Comparison of ENCODE assay signal across 15 cellular contexts in the genomic region with DNA sequence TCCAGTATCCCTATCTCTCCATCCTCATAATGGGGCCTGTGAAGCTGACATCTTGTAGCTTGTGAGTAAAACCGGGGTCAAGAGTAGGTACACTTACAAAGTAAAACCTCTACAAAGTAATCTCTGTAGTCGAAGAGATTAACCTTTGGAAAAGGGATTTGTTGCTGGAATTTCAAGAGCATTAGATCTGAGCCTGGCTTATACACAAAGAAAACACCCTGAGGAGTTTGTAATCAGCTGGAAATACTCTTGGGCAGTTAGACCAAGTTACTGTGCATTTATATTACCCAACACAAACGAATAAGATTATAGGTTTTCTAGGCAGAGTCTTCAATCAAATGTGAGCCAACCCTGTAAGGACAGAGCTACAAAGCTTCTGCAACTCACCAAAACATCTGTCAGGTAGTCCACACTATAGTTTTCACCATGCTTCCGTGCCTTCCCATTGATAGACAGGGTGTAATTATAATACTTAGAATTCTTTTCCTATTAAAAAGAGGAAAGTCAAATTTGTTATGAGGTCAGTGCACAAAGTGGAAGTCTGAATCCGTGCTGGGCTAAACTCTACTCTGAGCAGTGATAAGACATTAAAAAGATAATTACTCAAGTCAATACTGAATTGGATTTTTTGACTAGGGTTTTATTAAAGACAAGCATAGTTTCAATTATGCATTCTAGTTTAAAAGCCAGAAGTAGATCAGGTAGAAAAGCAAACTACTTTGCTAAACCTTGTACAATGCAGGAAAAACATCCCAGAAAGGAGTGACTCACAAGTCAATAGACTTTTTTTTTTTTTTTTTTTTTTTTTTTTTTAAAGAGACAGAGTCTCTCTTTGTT. TPM values are rescaled to one million over a fixed set of nuclear protein-coding genes. Genes with fewer than 3 reads are reported as not detected.
DNase-seq lines count a peak whose midpoint lies in the region; ATAC-seq, FAIRE-seq and TF ChIP-seq lines count a peak whose summit lies in the region.
"Had no signal": no experiment of that assay in that cellular context is flagged by ENCODE, and none has a peak within 500 bp of the region (broad histone marks: within the 10 kb centered on the region; RNA-seq: fewer than 3 reads in every experiment).

No MANE protein-coding gene starts in this region.

- H4K91ac ChIP-seq in IMR-90 (ENCODE audit: insufficient read depth, low read depth, low read length): no peak overlapping the region

- H2BK120ac ChIP-seq in IMR-90 (ENCODE audit: low read depth, low read length) (no peak overlapping the region), mesendoderm (ENCODE audit: low read depth, low read length) (no peak overlapping the region)

- no peak overlapping the region for H2AK9ac ChIP-seq in IMR-90 (replicated peaks; ENCODE audit: low read depth, low read length, poor library complexity)

- 0 out of 2 replicates have a peak overlapping the region, but pooled peaks have one; percentile 41 for H3K14ac ChIP-seq in IMR-90 (replicated peaks; ENCODE audit: low read depth, low read length)

- H3K9me1 ChIP-seq in IMR-90 (ENCODE audit: insufficient read depth, low read length): peaks cover 2% of the 10 kb centered on the region

- H3K4me3 Mint-ChIP-seq in Calu3 (ENCODE audit: low read depth, unreplicated experiment): no peak overlapping the region
- H3K4me3 Mint-ChIP-seq: GM23338; stimulated activated naive CD8-positive, alpha-beta T cell treated with anti-CD3 and anti-CD28 coated beads, Interleukin-15, amount 100 ng/mL, for 72 hours had no signal

- POLR2A ChIA-PET in A549 (lab: Yijun Ruan, JAX): no interaction called here
- POLR2A ChIA-PET in IMR-90 (lab: Charles Lee; ENCODE audit: unreplicated experiment): interaction anchor here (0.6 kb wide), 1 partner anchor 119 kb away, joined by 8 read pairs; no protein-coding TSS in a partner anchor
- POLR2A ChIA-PET in HepG2 (lab: Yijun Ruan, JAX): interaction anchor here (1.5 kb wide), 1 partner anchor 11 kb away, joined by 4 read pairs; no protein-coding TSS in a partner anchor

- H4K5ac ChIP-seq in IMR-90 (ENCODE audit: low read depth, low read length): no peak overlapping the region
- H4K5ac ChIP-seq in mesendoderm (ENCODE audit: low read length): no peak overlapping the region

- TF ChIP-seq CTCF in A549 (IDR thresholded peaks at IDR 0.05) (no peak), IMR-90 (conservative IDR thresholded peaks at IDR 0.05; ENCODE audit: low read depth, low read length) (no peak), mammary epithelial cell (conservative IDR thresholded peaks at IDR 0.05 in 1 of 2, IDR thresholded peaks at IDR 0.05 in 1 of 2; ENCODE audit: extremely low read depth in 1 of 2, insufficient read depth in 1 of 2, low read depth in 1 of 2, low read length in 2 of 2) (no peak), HepG2 (CRISPR knock-in tag; IDR thresholded peaks at IDR 0.05) (no peak), Calu3 (IDR thresholded peaks at IDR 0.05; ENCODE audit: unreplicated experiment) (no peak)

- H4K20me1 ChIP-seq in IMR-90 (ENCODE audit: insufficient read depth, low read length): no peaks in the 10 kb centered on the region
- no peaks in the 10 kb centered on the region for H4K20me1 ChIP-seq in mammary epithelial cell (ENCODE audit: insufficient read depth, low read length)
- H4K20me1 ChIP-seq in HepG2 (ENCODE audit: insufficient read depth, low read length): no peaks in the 10 kb centered on the region

- WGBS in A549 (ENCODE audit: missing lambda C conversion rate): 50% methylated on average over 5 of the region's 5 CpGs
- WGBS in IMR-90 (ENCODE audit: extremely low coverage in 2 of 2, insufficient read length in 1 of 2), 2 experiments: no CpG with 5 or more reads among the region's 5 CpGs
- WGBS in mammary epithelial cell (ENCODE audit: low coverage, missing lambda C conversion rate): 54% methylated on average over 5 of the region's 5 CpGs
- WGBS in HepG2 (ENCODE audit: low lambda C conversion rate): 69% methylated on average over 5 of the region's 5 CpGs
- no CpG with 5 or more reads among the region's 5 CpGs for WGBS in mesendoderm (ENCODE audit: extremely low coverage, insufficient coverage, low lambda C conversion rate)

- peak; percentile 12 to 36 for DNase-seq in A549 (ENCODE audit: low read depth in 1 of 2, low spot score in 1 of 2)
- peak; percentile 39 for DNase-seq in IMR-90
- DNase-seq in mammary epithelial cell: no peak
- peak; percentile 41 for DNase-seq in HepG2 (ENCODE audit: low spot score)
- DNase-seq in Calu3: no peak
- DNase-seq in mesendoderm: no peak
- DNase-seq: activated CD8-positive, alpha-beta memory T cell treated with anti-CD3 and anti-CD28 coated beads, Interleukin-2, amount 50 U/mL, for 4 hours; GF-D8; Right ventricle myocardium superior; stimulated activated CD4-positive, alpha-beta T cell treated with anti-CD3 and anti-CD28 coated beads, Interleukin-2, amount 100 ng/mL, for 24 hours; stimulated activated naive CD8-positive, alpha-beta T cell treated with anti-CD3 and anti-CD28 coated beads, Interleukin-15, amount 100 ng/mL, for 72 hours had no signal

- H3K27ac Mint-ChIP-seq in Calu3 (ENCODE audit: unreplicated experiment): no peak overlapping the region
- H3K27ac Mint-ChIP-seq: GM23338; stimulated activated naive CD8-positive, alpha-beta T cell treated with anti-CD3 and anti-CD28 coated beads, Interleukin-15, amount 100 ng/mL, for 72 hours had no signal

- H3K27me3 Mint-ChIP-seq in Calu3 (ENCODE audit: unreplicated experiment): no peaks in the 10 kb centered on the region
- H3K27me3 Mint-ChIP-seq: stimulated activated naive CD8-positive, alpha-beta T cell treated with anti-CD3 and anti-CD28 coated beads, Interleukin-15, amount 100 ng/mL, for 72 hours had no signal

- H2BK20ac ChIP-seq in IMR-90 (ENCODE audit: low read depth, low read length): no peak overlapping the region

- H3K18ac ChIP-seq in IMR-90 (ENCODE audit: low read depth, low read length): no peak overlapping the region
- H3K18ac ChIP-seq in mesendoderm (ENCODE audit: low read length): no peak overlapping the region

- H3K4me1 ChIP-seq in A549 (peaks cover 25% of the 10 kb centered on the region), IMR-90 (ENCODE audit: control insufficient read depth, insufficient read depth, low read length) (peaks cover 4% of the 10 kb centered on the region; the same call in 1 of the 2 replicates), mammary epithelial cell (ENCODE audit: insufficient read depth, low read length) (peaks cover 24% of the 10 kb centered on the region), HepG2 (ENCODE audit: insufficient read depth, low read length) (peaks cover 13% of the 10 kb centered on the region), mesendoderm (ENCODE audit: control insufficient read depth, low read depth, low read length) (no peaks in the 10 kb centered on the region)

- H2BK5ac ChIP-seq in IMR-90 (ENCODE audit: low read depth, low read length, poor library complexity, severe bottlenecking) (no peak overlapping the region), mesendoderm (ENCODE audit: low read length) (no peak overlapping the region)

- TF ChIP-seq POLR2A in A549 (IDR thresholded peaks at IDR 0.05; ENCODE audit: low read length) (no peak), IMR-90 (IDR thresholded peaks at IDR 0.05; ENCODE audit: low read depth, low read length) (no peak), HepG2 (IDR thresholded peaks at IDR 0.05; ENCODE audit: insufficient read depth in 1 of 2, low read depth in 2 of 2, low read length in 2 of 2) (no peak)

- H3K56ac ChIP-seq in IMR-90 (ENCODE audit: extremely low read depth, insufficient read depth, low read length): no peak overlapping the region
- H3K56ac ChIP-seq in mesendoderm (ENCODE audit: low read length): no peak overlapping the region

- H3K79me2 ChIP-seq in mammary epithelial cell (ENCODE audit: insufficient read depth, low read length) (no peaks in the 10 kb centered on the region), HepG2 (ENCODE audit: insufficient read depth, low read length) (no peaks in the 10 kb centered on the region), mesendoderm (ENCODE audit: control insufficient read depth, insufficient read depth, low read length) (no peaks in the 10 kb centered on the region)

- H3K9ac ChIP-seq in IMR-90 (ENCODE audit: low read depth, low read length) (no peak overlapping the region), mammary epithelial cell (ENCODE audit: insufficient read depth, low read length) (no peak overlapping the region), HepG2 (ENCODE audit: insufficient read depth, low read depth, low read length) (no peak overlapping the region), mesendoderm (ENCODE audit: low read length) (no peak overlapping the region)

- H3K4ac ChIP-seq in IMR-90 (ENCODE audit: low read depth, low read length) (no peak overlapping the region), mesendoderm (ENCODE audit: low read depth, low read length) (no peak overlapping the region)

- H3K9me3 ChIP-seq in A549 (no peaks in the 10 kb centered on the region), IMR-90 (ENCODE audit: control insufficient read depth, insufficient read depth, low read length) (no peaks in the 10 kb centered on the region), mammary epithelial cell (replicated peaks; ENCODE audit: insufficient read depth, low read length) (no peaks in the 10 kb centered on the region), HepG2 (ENCODE audit: low read length) (no peaks in the 10 kb centered on the region)

- peaks cover 29% of the 10 kb centered on the region for H3K36me3 Mint-ChIP-seq in Calu3 (ENCODE audit: insufficient read depth, unreplicated experiment)

- H4K8ac ChIP-seq in IMR-90 (ENCODE audit: low read depth in 2 of 2, low read length in 2 of 2) (0 out of 4 replicates have a peak overlapping the region, but pooled peaks of 1 of the 2 experiments have one; percentile 6), mesendoderm (ENCODE audit: low read depth, low read length) (no peak overlapping the region)

- intact Hi-C loops in IMR-90 (cut with micrococcal nuclease): no loop called here
- intact Hi-C loops in mammary epithelial cell (cut with micrococcal nuclease): no loop called here
- intact Hi-C loops in HepG2 (cut with micrococcal nuclease; ENCODE audit: unreplicated experiment): no loop called here
- intact Hi-C loops in Calu3 (cut with micrococcal nuclease; ENCODE audit: unreplicated experiment): no loop called here

- in situ Hi-C loops in IMR-90 (cut with MboI; ENCODE audit: low sequenced_read_pairs) (no loop called here), mammary epithelial cell (cut with MboI; ENCODE audit: low sequenced_read_pairs in 2 of 2) (no loop called here), HepG2 (cut with HindIII; ENCODE audit: extremely low pct_ligation_motif_present, low pct_unique_long_range_greater_than_20kb) (no loop called here)

- H2AFZ ChIP-seq in IMR-90 (replicated peaks; ENCODE audit: low read length, poor library complexity) (no peak overlapping the region), mammary epithelial cell (ENCODE audit: low read depth, low read length) (no peak overlapping the region), HepG2 (ENCODE audit: low read length) (no peak overlapping the region)
- H2AFZ ChIP-seq: GM23338 had no signal

- peak in 1 of 2 experiments; percentile 59; a peak in 3 of 6 replicates for ATAC-seq in A549
- peak; percentile 58; the same call in 1 of the 2 replicates for ATAC-seq in IMR-90 (ENCODE audit: low read depth)
- ATAC-seq in HepG2: peak; percentile 64
- no peak for ATAC-seq in HG02852 (IDR thresholded peaks at IDR 0.05; ENCODE audit: unreplicated experiment)
- no peak for ATAC-seq in GM21360 (IDR thresholded peaks at IDR 0.05; ENCODE audit: unreplicated experiment)
- ATAC-seq: GM23338; stimulated activated naive CD8-positive, alpha-beta T cell treated with anti-CD3 and anti-CD28 coated beads, Interleukin-15, amount 100 ng/mL, for 72 hours had no signal

- TF ChIP-seq EP300 in A549 (IDR thresholded peaks at IDR 0.05): no peak
- TF ChIP-seq EP300 in HepG2 (IDR thresholded peaks at IDR 0.05; ENCODE audit: low read depth in 2 of 2, low read length in 2 of 2): 0 out of 4 replicates have a peak, but pooled peaks of 1 of the 2 experiments have one; percentile 22
- TF ChIP-seq EP300 in HepG2 (CRISPR knock-in tag; IDR thresholded peaks at IDR 0.05; ENCODE audit: borderline replicate concordance): no peak

- no peak for TF ChIP-seq RAD21 in A549 (conservative IDR thresholded peaks at IDR 0.05 in 1 of 2, IDR thresholded peaks at IDR 0.05 in 1 of 2)
- TF ChIP-seq RAD21 in IMR-90 (IDR thresholded peaks at IDR 0.05; ENCODE audit: low read length): no peak
- no peak for TF ChIP-seq RAD21 in HepG2 (CRISPR knock-in tag; IDR thresholded peaks at IDR 0.05)

- H3K27me3 ChIP-seq in IMR-90 (ENCODE audit: control insufficient read depth, insufficient read depth, low read length): no peaks in the 10 kb centered on the region
- no peaks in the 10 kb centered on the region for H3K27me3 ChIP-seq in mammary epithelial cell (ENCODE audit: insufficient read depth, low read length)
- no peaks in the 10 kb centered on the region for H3K27me3 ChIP-seq in HepG2 (ENCODE audit: control insufficient read depth in 1 of 2, insufficient read depth in 2 of 2, low read length in 2 of 2)
- H3K27me3 ChIP-seq in mesendoderm (ENCODE audit: insufficient read depth, low read length, poor library complexity): no peaks in the 10 kb centered on the region

- H3K23ac ChIP-seq in IMR-90 (ENCODE audit: low read depth, low read length) (no peak overlapping the region), mesendoderm (ENCODE audit: low read length) (no peak overlapping the region)

- peaks cover 26% of the 10 kb centered on the region for H3K36me3 ChIP-seq in IMR-90 (ENCODE audit: control insufficient read depth, insufficient read depth, low read length)
- H3K36me3 ChIP-seq in mammary epithelial cell (ENCODE audit: insufficient read depth, low read length): peaks cover 5% of the 10 kb centered on the region
- peaks cover 18 to 53% of the 10 kb centered on the region in 2 experiments; a peak in 4 of 5 replicates for H3K36me3 ChIP-seq in HepG2 (replicated peaks in 1 of 2; ENCODE audit: control insufficient read depth in 1 of 2, insufficient read depth in 2 of 2, low read length in 2 of 2)
- peaks cover 2% of the 10 kb centered on the region for H3K36me3 ChIP-seq in mesendoderm (ENCODE audit: control insufficient read depth, insufficient read depth, low read length)

- dilution Hi-C loops in IMR-90 (cut with HindIII; ENCODE audit: low sequenced_read_pairs, unreplicated experiment) (no loop called here), mammary epithelial cell (cut with HindIII; ENCODE audit: low sequenced_read_pairs) (no loop called here)

- no peak overlapping the region for H2AK5ac ChIP-seq in IMR-90 (ENCODE audit: low read depth, low read length)
- H2AK5ac ChIP-seq in mesendoderm (ENCODE audit: low read length): no peak overlapping the region

- H3K79me1 ChIP-seq in IMR-90 (ENCODE audit: low read depth in 1 of 2, low read length in 2 of 2) (peaks cover 0 to 14% of the 10 kb centered on the region in 2 experiments; a peak in 2 of 4 replicates), mesendoderm (ENCODE audit: low read length) (no peaks in the 10 kb centered on the region)

- H3K4me1 Mint-ChIP-seq in Calu3 (ENCODE audit: low read depth, unreplicated experiment): peaks cover 20% of the 10 kb centered on the region
- H3K4me1 Mint-ChIP-seq: GM23338; stimulated activated naive CD8-positive, alpha-beta T cell treated with anti-CD3 and anti-CD28 coated beads, Interleukin-15, amount 100 ng/mL, for 72 hours had no signal

- no peak overlapping the region for H2BK15ac ChIP-seq in IMR-90 (ENCODE audit: low read depth, low read length)
- no peak overlapping the region for H2BK15ac ChIP-seq in mesendoderm (replicated peaks; ENCODE audit: low read depth)

- H3K4me2 ChIP-seq in A549 (peak overlapping the region; percentile 59), IMR-90 (ENCODE audit: low read depth, low read length) (no peak overlapping the region), mammary epithelial cell (ENCODE audit: insufficient read depth, low read depth, low read length) (peak overlapping the region; percentile 66), HepG2 (ENCODE audit: low read depth, low read length) (0 out of 2 replicates have a peak overlapping the region, but pooled peaks have one; percentile 18), mesendoderm (ENCODE audit: low read length) (no peak overlapping the region)
- H3K4me2 ChIP-seq: GM23338 had no signal

- no peak for FAIRE-seq in A549 (lab: Jason Lieb, UNC)
- FAIRE-seq in HepG2 (lab: Jason Lieb, UNC): no peak
- FAIRE-seq: endometrium had no signal

- CTCF ChIA-PET in A549 (lab: Yijun Ruan, JAX): interaction anchor here (0.5 to 2.9 kb wide), 5 partner anchors 9 to 286 kb away, joined by 3 to 8 read pairs (median 3); no protein-coding TSS in a partner anchor
- CTCF ChIA-PET in IMR-90 (lab: Yijun Ruan, JAX): interaction anchor here (1.5 to 1.7 kb wide), 2 partner anchors 9 to 51 kb away, joined by 4 to 5 read pairs; no protein-coding TSS in a partner anchor
- CTCF ChIA-PET in mammary epithelial cell (lab: Charles Lee; ENCODE audit: low non-redundant PET): no interaction called here
- CTCF ChIA-PET in HepG2 (lab: Yijun Ruan, JAX; ENCODE audit: low intra/inter-chr PET ratio, low total read pairs): no interaction called here
- CTCF ChIA-PET in Calu3 (lab: Charles Lee): interaction anchor here (0.6 to 0.9 kb wide), 5 partner anchors 10 to 343 kb away, joined by 3 to 9 read pairs (median 4); no protein-coding TSS in a partner anchor

- no peak overlapping the region for H3K4me3 ChIP-seq in A549
- H3K4me3 ChIP-seq in IMR-90 (ENCODE audit: insufficient read depth, low read depth, low read length): no peak overlapping the region
- peak overlapping the region in 1 of 3 experiments; percentile 14 for H3K4me3 ChIP-seq in mammary epithelial cell (replicated peaks in 1 of 3; ENCODE audit: insufficient read depth in 1 of 3, low read depth in 2 of 3, low read length in 3 of 3)
- H3K4me3 ChIP-seq in HepG2 (replicated peaks in 1 of 3; ENCODE audit: insufficient read depth in 1 of 3, low read depth in 2 of 3, low read length in 3 of 3): no peak overlapping the region
- no peak overlapping the region for H3K4me3 ChIP-seq in mesendoderm (ENCODE audit: low read length)
- H3K4me3 ChIP-seq: GM23338 had no signal

- H3K27ac ChIP-seq in A549 (no peak overlapping the region), IMR-90 (ENCODE audit: insufficient read depth, low read length) (no peak overlapping the region; the same call in 1 of the 2 replicates), mammary epithelial cell (ENCODE audit: insufficient read depth, low read depth, low read length) (no peak overlapping the region), HepG2 (ENCODE audit: extremely low read length, insufficient read depth, low read length) (peak overlapping the region; percentile 39), mesendoderm (ENCODE audit: low read depth, low read length) (no peak overlapping the region)

- no TSS peak for BruUV-seq in IMR-90 (replicated peaks; lab: Mats Ljungman, UMichigan)
- BruUV-seq in mammary epithelial cell (replicated peaks; lab: Mats Ljungman, UMichigan): no TSS peak
- no TSS peak for BruUV-seq in HepG2 (replicated peaks; lab: Mats Ljungman, UMichigan)
- BruUV-seq in Calu3 (replicated peaks; lab: Mats Ljungman, UMichigan): no TSS peak

- no peaks in the 10 kb centered on the region for H3K9me3 Mint-ChIP-seq in Calu3 (ENCODE audit: low read depth, unreplicated experiment)
- H3K9me3 Mint-ChIP-seq: GM23338; stimulated activated naive CD8-positive, alpha-beta T cell treated with anti-CD3 and anti-CD28 coated beads, Interleukin-15, amount 100 ng/mL, for 72 hours had no signal

RNA-seq across cellular contexts. Expression of gene GNS, which starts 14.6 kb away (rescaled TPM):
- polyA plus RNA-seq in A549 (2011; rRNA removed) (109 and 136 TPM in 2 replicates), A549 (2017; fragmentation: RNase III; extraction: RNeasy Plus Mini Kit Qiagen cat#74134 plus additional on column Dnase treatment) (50.6 to 57.5 TPM (median 54.3 TPM) in 3 replicates), IMR-90 (2012; rRNA removed) (50.1 and 60.4 TPM in 2 replicates), mammary epithelial cell (37.0 TPM), HepG2 (2011; rRNA removed) (51.0 and 56.7 TPM in 2 replicates)
- 17.6 and 22.2 TPM in 2 replicates for polyA plus RNA-seq in A549 (2012; cell fraction: cytosol; rRNA removed)
- 24.0 and 36.5 TPM in 2 replicates for polyA plus RNA-seq in A549 (2012; cell fraction: nucleus; rRNA removed)
- polyA minus RNA-seq in A549 (2011; rRNA and poly(A)+ RNA removed): 184 and 203 TPM in 2 replicates
- total RNA-seq in IMR-90 (2012; rRNA removed) (66.4 and 80.7 TPM in 2 replicates), mammary epithelial cell (100 to 1,000 TPM in 1 of 2 donors, 10 to 100 TPM in 1; 57.6 to 135 TPM), HepG2 (2016; rRNA removed; fragmentation: Illumina TruSeq; extraction: Trizol) (28.1 and 49.8 TPM in 2 replicates), Calu3 (2022) (85.1 and 93.5 TPM in 2 replicates)
- polyA plus RNA-seq in IMR-90 (2012; cell fraction: cytosol; rRNA removed): 23.3 and 26.6 TPM in 2 replicates
- 7.8 and 35.9 TPM in 2 replicates for polyA plus RNA-seq in IMR-90 (2012; cell fraction: nucleus; rRNA removed; ENCODE audit: low replicate concordance)
- polyA minus RNA-seq in mammary epithelial cell: 260 TPM
- 2.4 and 2.7 TPM in 2 replicates for total RNA-seq in HepG2 (2016; cell fraction: cytosol; rRNA removed; fragmentation: Illumina TruSeq; extraction: Trizol; ENCODE audit: low read depth)
- 24.8 and 48.3 TPM in 2 replicates for total RNA-seq in HepG2 (2016; cell fraction: insoluble cytoplasmic fraction; rRNA removed; fragmentation: Illumina TruSeq; extraction: Trizol)
- total RNA-seq in HepG2 (2016; cell fraction: membrane; rRNA removed; fragmentation: Illumina TruSeq; extraction: Trizol): 7.4 and 9.1 TPM in 2 replicates
- 53.7 and 57.7 TPM in 2 replicates for total RNA-seq in HepG2 (2016; cell fraction: nucleus; rRNA removed; fragmentation: Illumina TruSeq; extraction: Trizol)
- polyA plus RNA-seq in HepG2 (2011; cell fraction: cytosol; rRNA removed): 33.1 and 51.2 TPM in 2 replicates
- 14.3 and 18.8 TPM in 2 replicates for polyA plus RNA-seq in HepG2 (2011; cell fraction: nucleus; rRNA removed)
- 41.6 and 43.2 TPM in 2 replicates for polyA plus RNA-seq in HepG2 (2012)
- polyA plus RNA-seq in HepG2 (2016; cell fraction: cytosol; fragmentation: Illumina TruSeq; extraction: Trizol; ENCODE audit: low read depth): 1.2 and 1.5 TPM in 2 replicates
- 15.9 and 16.5 TPM in 2 replicates for polyA plus RNA-seq in HepG2 (2016; cell fraction: insoluble cytoplasmic fraction; fragmentation: Illumina TruSeq; extraction: Trizol; ENCODE audit: low read depth)
- polyA plus RNA-seq in HepG2 (2016; cell fraction: membrane; fragmentation: Illumina TruSeq; extraction: Trizol; ENCODE audit: low read depth): 2.6 and 3.8 TPM in 2 replicates
- 40.9 and 42.8 TPM in 2 replicates for polyA plus RNA-seq in HepG2 (2016; cell fraction: nucleus; fragmentation: Illumina TruSeq; extraction: Trizol; ENCODE audit: insufficient read depth, low read depth)
- polyA minus RNA-seq in HepG2 (2011; rRNA and poly(A)+ RNA removed; ENCODE audit: low replicate concordance): 133 and 193 TPM in 2 replicates
- 83.4 and 112 TPM in 2 replicates for polyA minus RNA-seq in HepG2 (2011; cell fraction: cytosol; rRNA and poly(A)+ RNA removed)
- 33.0 and 62.8 TPM in 2 replicates for polyA minus RNA-seq in HepG2 (2011; cell fraction: nucleus; rRNA and poly(A)+ RNA removed)
- 10.3 TPM for polyA plus RNA-seq in mesendoderm (2013, experiment 1 of 2)
- 10.5 TPM for polyA plus RNA-seq in mesendoderm (2013, experiment 2 of 2)

Comparison
In these comparisons a context has a peak if more than half of its experiments do, and no peak if none do; other contexts are left out.
1. ATAC-seq: peak in IMR-90 (single experiment) and HepG2 (single experiment); none in HG02852 (single experiment) and GM21360 (single experiment).
2. DNase-seq: peak in A549 (2 of 2), IMR-90 (single experiment) and HepG2 (single experiment); none in mammary epithelial cell (single experiment), Calu3 (single experiment) and mesendoderm (single experiment).
3. H3K4me2 ChIP-seq: peak in A549 (single experiment), mammary epithelial cell (single experiment) and HepG2 (single experiment); none in IMR-90 (single experiment) and mesendoderm (single experiment).
4. CTCF ChIA-PET loops: an anchor here in A549 (0.5 to 2.9 kb wide), IMR-90 (1.5 to 1.7 kb wide) and Calu3 (0.6 to 0.9 kb wide); none called in mammary epithelial cell and HepG2.
5. Of the 38 proteins assayed by ChIP-seq in both HepG2 and A549: peak only in HepG2: none; only in A549: FOSL2; in both: none; in neither: 36; mixed calls (peak in some experiments, not most) for 1.